ENCODE assay signal across 19 cellular contexts in the genomic region with DNA sequence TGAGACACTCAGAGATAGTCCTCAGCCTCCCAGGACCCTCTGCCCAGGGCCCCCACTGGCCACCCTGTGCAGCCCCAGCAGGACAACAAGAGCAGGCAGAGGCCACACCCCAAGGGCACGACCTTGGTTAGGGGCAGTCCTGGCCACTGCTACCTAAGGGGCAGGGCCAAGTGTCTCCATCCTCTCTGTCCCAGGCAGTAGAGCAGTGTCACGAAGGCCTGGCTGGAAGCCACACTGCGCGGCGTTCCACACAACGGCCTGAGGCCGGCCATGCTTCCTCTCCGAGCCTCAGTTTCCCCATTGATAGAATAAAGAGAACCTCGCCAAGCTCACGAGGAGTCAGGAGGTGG.
"Had no signal": no experiment of that assay in that cellular context is flagged by ENCODE, and none has a peak within 500 bp of the region (broad histone marks: within the 10 kb centered on the region; RNA-seq: fewer than 3 reads in every experiment).

No MANE protein-coding gene starts in this region.

- ATAC-seq: activated CD4-positive, CD25-positive, alpha-beta regulatory T cell treated with anti-CD3 and anti-CD28 coated beads, Interleukin-2, amount 50 U/mL, for 24 hours; gastroesophageal sphincter; heart left ventricle had no signal

- H3K36me3 Mint-ChIP-seq: immature natural killer cell; naive thymus-derived CD4-positive, alpha-beta T cell; stimulated activated effector memory CD8-positive, alpha-beta T cell treated with anti-CD3 and anti-CD28 coated beads, Interleukin-12 subunit alpha, Interleukin-12 subunit beta, amount 100 ng/mL, for 72 hours; type B pancreatic cell had no signal

- H3K4me1 Mint-ChIP-seq: activated CD4-positive, alpha-beta T cell treated with anti-CD3 and anti-CD28 coated beads, Interleukin-2, amount 10 ng/mL, durations not matched to agents 7 days and 5 days; immature natural killer cell; naive thymus-derived CD4-positive, alpha-beta T cell; stimulated activated effector memory CD8-positive, alpha-beta T cell treated with anti-CD3 and anti-CD28 coated beads, Interleukin-12 subunit alpha, Interleukin-12 subunit beta, amount 100 ng/mL, for 72 hours had no signal

- H3K27me3 Mint-ChIP-seq: activated CD4-positive, alpha-beta T cell treated with anti-CD3 and anti-CD28 coated beads, Interleukin-2, amount 10 ng/mL, durations not matched to agents 7 days and 5 days had no signal

- DNase-seq: activated CD4-positive, alpha-beta T cell treated with anti-CD3 and anti-CD28 coated beads, Interleukin-2, amount 10 ng/mL, durations not matched to agents 7 days and 5 days; activated naive CD4-positive, alpha-beta T cell treated with anti-CD3 and anti-CD28 coated beads, Interleukin-2, amount 50 U/mL, for 16 hours; activated T-cell treated with anti-CD3 and anti-CD28 coated beads, Interleukin-2, amount 50 U/mL, for 1 hour; brain microvascular endothelial cell; cortex of kidney; immature natural killer cell; mesenchymal stem cell; naive thymus-derived CD4-positive, alpha-beta T cell; small intestine; stimulated activated CD4-positive, alpha-beta T cell treated with anti-CD3 and anti-CD28 coated beads, Interleukin-15, amount 100 ng/mL, for 24 hours; stimulated activated CD4-positive, alpha-beta T cell treated with anti-CD3 and anti-CD28 coated beads, Interleukin-4, amount 100 ng/mL, for 1 hour; T-helper 1 cell had no signal

- H3K27ac ChIP-seq: brain microvascular endothelial cell, gastroesophageal sphincter, heart left ventricle, neutrophil, testis had no signal

- H3K9me3 Mint-ChIP-seq: activated CD4-positive, alpha-beta T cell treated with anti-CD3 and anti-CD28 coated beads, Interleukin-2, amount 10 ng/mL, durations not matched to agents 7 days and 5 days; immature natural killer cell; naive thymus-derived CD4-positive, alpha-beta T cell; stimulated activated effector memory CD8-positive, alpha-beta T cell treated with anti-CD3 and anti-CD28 coated beads, Interleukin-12 subunit alpha, Interleukin-12 subunit beta, amount 100 ng/mL, for 72 hours; type B pancreatic cell had no signal

- H3K4me3 Mint-ChIP-seq: activated CD4-positive, alpha-beta T cell treated with anti-CD3 and anti-CD28 coated beads, Interleukin-2, amount 10 ng/mL, durations not matched to agents 7 days and 5 days; immature natural killer cell; naive thymus-derived CD4-positive, alpha-beta T cell; stimulated activated effector memory CD8-positive, alpha-beta T cell treated with anti-CD3 and anti-CD28 coated beads, Interleukin-12 subunit alpha, Interleukin-12 subunit beta, amount 100 ng/mL, for 72 hours; type B pancreatic cell had no signal

- H3K4me1 ChIP-seq: gastroesophageal sphincter, heart left ventricle, testis had no signal

- H3K9me3 ChIP-seq: gastroesophageal sphincter, heart left ventricle, neutrophil, testis had no signal

- H3K27ac Mint-ChIP-seq: activated CD4-positive, alpha-beta T cell treated with anti-CD3 and anti-CD28 coated beads, Interleukin-2, amount 10 ng/mL, durations not matched to agents 7 days and 5 days; immature natural killer cell; stimulated activated effector memory CD8-positive, alpha-beta T cell treated with anti-CD3 and anti-CD28 coated beads, Interleukin-12 subunit alpha, Interleukin-12 subunit beta, amount 100 ng/mL, for 72 hours had no signal

- H3K36me3 ChIP-seq: brain microvascular endothelial cell, gastroesophageal sphincter, heart left ventricle, neutrophil had no signal

- H3K27me3 ChIP-seq: brain microvascular endothelial cell, neutrophil, testis had no signal

- H3K4me3 ChIP-seq: gastroesophageal sphincter, heart left ventricle, testis had no signal
